1 cellular context compared by ENCODE assay signal in the genomic region with DNA sequence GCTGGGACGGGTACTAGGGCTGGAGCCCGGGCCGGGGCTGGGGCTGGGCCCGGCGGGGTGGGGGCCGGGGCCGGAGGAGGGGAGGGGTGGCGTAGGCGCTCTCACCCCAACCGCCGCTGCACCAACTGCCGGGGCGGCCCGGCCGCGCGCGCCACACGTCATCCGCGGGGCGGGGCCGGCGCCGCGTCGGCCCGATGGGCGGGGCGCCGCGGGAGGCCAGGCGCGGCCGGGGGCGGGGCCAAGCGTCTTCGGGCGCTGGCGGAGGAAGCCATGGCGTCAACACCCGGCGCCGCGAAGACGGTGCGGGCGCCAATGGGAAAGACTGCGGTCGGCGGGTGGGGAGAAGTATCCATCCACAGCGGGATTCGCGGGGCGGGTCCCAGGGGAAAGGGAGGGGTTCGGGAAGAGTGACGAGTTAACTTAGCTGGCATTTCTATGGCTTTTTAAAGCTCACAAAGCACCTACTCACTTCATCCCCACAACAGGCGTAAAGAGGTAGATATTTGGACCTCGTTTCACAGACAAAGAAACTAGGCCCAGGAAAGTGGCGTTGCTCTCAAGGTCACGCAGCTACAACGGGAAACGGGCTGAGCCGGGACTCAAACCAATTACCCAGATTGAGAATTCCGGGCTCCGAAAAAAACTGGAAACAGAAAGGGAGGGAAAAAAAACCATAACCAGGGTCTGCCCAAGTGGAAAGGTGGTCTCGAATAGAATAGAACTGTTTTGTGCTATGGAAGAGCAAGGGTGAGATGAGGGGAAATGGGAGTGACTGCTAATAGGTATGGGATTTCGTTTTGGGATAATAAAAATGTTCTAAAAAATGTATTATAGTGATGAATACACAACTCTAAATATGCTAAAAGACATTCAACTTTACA.
TF ChIP-seq lines count a peak whose summit lies in the region.

A gene with protein sequence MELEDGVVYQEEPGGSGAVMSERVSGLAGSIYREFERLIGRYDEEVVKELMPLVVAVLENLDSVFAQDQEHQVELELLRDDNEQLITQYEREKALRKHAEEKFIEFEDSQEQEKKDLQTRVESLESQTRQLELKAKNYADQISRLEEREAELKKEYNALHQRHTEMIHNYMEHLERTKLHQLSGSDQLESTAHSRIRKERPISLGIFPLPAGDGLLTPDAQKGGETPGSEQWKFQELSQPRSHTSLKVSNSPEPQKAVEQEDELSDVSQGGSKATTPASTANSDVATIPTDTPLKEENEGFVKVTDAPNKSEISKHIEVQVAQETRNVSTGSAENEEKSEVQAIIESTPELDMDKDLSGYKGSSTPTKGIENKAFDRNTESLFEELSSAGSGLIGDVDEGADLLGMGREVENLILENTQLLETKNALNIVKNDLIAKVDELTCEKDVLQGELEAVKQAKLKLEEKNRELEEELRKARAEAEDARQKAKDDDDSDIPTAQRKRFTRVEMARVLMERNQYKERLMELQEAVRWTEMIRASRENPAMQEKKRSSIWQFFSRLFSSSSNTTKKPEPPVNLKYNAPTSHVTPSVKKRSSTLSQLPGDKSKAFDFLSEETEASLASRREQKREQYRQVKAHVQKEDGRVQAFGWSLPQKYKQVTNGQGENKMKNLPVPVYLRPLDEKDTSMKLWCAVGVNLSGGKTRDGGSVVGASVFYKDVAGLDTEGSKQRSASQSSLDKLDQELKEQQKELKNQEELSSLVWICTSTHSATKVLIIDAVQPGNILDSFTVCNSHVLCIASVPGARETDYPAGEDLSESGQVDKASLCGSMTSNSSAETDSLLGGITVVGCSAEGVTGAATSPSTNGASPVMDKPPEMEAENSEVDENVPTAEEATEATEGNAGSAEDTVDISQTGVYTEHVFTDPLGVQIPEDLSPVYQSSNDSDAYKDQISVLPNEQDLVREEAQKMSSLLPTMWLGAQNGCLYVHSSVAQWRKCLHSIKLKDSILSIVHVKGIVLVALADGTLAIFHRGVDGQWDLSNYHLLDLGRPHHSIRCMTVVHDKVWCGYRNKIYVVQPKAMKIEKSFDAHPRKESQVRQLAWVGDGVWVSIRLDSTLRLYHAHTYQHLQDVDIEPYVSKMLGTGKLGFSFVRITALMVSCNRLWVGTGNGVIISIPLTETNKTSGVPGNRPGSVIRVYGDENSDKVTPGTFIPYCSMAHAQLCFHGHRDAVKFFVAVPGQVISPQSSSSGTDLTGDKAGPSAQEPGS (N-terminal part only) (minus strand): TSS at position 130 of the 881 bp plus-strand sequence. CDS start 212 bp downstream, outside the sequence.

TF ChIP-seq in GM12878, 131 proteins besides CTCF, POLR2A, EP300 and RAD21 (continued from another document and continues in another):
- TF ChIP-seq, protein P1, sequence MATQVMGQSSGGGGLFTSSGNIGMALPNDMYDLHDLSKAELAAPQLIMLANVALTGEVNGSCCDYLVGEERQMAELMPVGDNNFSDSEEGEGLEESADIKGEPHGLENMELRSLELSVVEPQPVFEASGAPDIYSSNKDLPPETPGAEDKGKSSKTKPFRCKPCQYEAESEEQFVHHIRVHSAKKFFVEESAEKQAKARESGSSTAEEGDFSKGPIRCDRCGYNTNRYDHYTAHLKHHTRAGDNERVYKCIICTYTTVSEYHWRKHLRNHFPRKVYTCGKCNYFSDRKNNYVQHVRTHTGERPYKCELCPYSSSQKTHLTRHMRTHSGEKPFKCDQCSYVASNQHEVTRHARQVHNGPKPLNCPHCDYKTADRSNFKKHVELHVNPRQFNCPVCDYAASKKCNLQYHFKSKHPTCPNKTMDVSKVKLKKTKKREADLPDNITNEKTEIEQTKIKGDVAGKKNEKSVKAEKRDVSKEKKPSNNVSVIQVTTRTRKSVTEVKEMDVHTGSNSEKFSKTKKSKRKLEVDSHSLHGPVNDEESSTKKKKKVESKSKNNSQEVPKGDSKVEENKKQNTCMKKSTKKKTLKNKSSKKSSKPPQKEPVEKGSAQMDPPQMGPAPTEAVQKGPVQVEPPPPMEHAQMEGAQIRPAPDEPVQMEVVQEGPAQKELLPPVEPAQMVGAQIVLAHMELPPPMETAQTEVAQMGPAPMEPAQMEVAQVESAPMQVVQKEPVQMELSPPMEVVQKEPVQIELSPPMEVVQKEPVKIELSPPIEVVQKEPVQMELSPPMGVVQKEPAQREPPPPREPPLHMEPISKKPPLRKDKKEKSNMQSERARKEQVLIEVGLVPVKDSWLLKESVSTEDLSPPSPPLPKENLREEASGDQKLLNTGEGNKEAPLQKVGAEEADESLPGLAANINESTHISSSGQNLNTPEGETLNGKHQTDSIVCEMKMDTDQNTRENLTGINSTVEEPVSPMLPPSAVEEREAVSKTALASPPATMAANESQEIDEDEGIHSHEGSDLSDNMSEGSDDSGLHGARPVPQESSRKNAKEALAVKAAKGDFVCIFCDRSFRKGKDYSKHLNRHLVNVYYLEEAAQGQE (IDR thresholded peaks at IDR 0.05; ENCODE audit: low read depth, low read length): no peak
- no peak for TF ChIP-seq MYC (IDR thresholded peaks at IDR 0.05; ENCODE audit: insufficient read depth, insufficient read length, insufficient replicate concordance, low read length, severe bottlenecking)
- no peak for TF ChIP-seq NRF1 (conservative IDR thresholded peaks at IDR 0.05; ENCODE audit: low read depth, low read length)
- TF ChIP-seq ATF7 (IDR thresholded peaks at IDR 0.05; ENCODE audit: low read depth): peak; percentile 44; the same call in 1 of the 2 replicates
- 0 out of 2 replicates have a peak, but pooled peaks have one; percentile 19 for TF ChIP-seq RCOR1 (conservative IDR thresholded peaks at IDR 0.05; ENCODE audit: low read depth, low read length)
- TF ChIP-seq ZZZ3 (IDR thresholded peaks at IDR 0.05; ENCODE audit: control insufficient read depth, insufficient read length, low read depth): no peak
- TF ChIP-seq NBN (IDR thresholded peaks at IDR 0.05): peak; percentile 77
- TF ChIP-seq MEF2B (IDR thresholded peaks at IDR 0.05; ENCODE audit: partially characterized antibody, poor library complexity, severe bottlenecking): peak; percentile 92
- TF ChIP-seq PAX5 (IDR thresholded peaks at IDR 0.05; ENCODE audit: borderline replicate concordance, low read depth, low read length): no peak
- TF ChIP-seq, protein P2, sequence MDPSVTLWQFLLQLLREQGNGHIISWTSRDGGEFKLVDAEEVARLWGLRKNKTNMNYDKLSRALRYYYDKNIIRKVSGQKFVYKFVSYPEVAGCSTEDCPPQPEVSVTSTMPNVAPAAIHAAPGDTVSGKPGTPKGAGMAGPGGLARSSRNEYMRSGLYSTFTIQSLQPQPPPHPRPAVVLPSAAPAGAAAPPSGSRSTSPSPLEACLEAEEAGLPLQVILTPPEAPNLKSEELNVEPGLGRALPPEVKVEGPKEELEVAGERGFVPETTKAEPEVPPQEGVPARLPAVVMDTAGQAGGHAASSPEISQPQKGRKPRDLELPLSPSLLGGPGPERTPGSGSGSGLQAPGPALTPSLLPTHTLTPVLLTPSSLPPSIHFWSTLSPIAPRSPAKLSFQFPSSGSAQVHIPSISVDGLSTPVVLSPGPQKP (IDR thresholded peaks at IDR 0.05; ENCODE audit: low read depth, low read length): no peak
- TF ChIP-seq CHD2 (IDR thresholded peaks at IDR 0.05; ENCODE audit: borderline replicate concordance, low read depth, low read length): peak; percentile 64; the same call in 1 of the 2 replicates
- no peak for TF ChIP-seq SUPT20H (IDR thresholded peaks at IDR 0.05; ENCODE audit: borderline replicate concordance, control insufficient read depth, low read depth, low read length)
- TF ChIP-seq CREB1 (IDR thresholded peaks at IDR 0.05; ENCODE audit: low read depth): peak; percentile 97
- no peak for TF ChIP-seq LARP7 (IDR thresholded peaks at IDR 0.05)
- no peak for TF ChIP-seq ZNF217 (IDR thresholded peaks at IDR 0.05)
- TF ChIP-seq KLF5 (IDR thresholded peaks at IDR 0.05; ENCODE audit: partially characterized antibody): peak; percentile 39
- TF ChIP-seq, protein P3, sequence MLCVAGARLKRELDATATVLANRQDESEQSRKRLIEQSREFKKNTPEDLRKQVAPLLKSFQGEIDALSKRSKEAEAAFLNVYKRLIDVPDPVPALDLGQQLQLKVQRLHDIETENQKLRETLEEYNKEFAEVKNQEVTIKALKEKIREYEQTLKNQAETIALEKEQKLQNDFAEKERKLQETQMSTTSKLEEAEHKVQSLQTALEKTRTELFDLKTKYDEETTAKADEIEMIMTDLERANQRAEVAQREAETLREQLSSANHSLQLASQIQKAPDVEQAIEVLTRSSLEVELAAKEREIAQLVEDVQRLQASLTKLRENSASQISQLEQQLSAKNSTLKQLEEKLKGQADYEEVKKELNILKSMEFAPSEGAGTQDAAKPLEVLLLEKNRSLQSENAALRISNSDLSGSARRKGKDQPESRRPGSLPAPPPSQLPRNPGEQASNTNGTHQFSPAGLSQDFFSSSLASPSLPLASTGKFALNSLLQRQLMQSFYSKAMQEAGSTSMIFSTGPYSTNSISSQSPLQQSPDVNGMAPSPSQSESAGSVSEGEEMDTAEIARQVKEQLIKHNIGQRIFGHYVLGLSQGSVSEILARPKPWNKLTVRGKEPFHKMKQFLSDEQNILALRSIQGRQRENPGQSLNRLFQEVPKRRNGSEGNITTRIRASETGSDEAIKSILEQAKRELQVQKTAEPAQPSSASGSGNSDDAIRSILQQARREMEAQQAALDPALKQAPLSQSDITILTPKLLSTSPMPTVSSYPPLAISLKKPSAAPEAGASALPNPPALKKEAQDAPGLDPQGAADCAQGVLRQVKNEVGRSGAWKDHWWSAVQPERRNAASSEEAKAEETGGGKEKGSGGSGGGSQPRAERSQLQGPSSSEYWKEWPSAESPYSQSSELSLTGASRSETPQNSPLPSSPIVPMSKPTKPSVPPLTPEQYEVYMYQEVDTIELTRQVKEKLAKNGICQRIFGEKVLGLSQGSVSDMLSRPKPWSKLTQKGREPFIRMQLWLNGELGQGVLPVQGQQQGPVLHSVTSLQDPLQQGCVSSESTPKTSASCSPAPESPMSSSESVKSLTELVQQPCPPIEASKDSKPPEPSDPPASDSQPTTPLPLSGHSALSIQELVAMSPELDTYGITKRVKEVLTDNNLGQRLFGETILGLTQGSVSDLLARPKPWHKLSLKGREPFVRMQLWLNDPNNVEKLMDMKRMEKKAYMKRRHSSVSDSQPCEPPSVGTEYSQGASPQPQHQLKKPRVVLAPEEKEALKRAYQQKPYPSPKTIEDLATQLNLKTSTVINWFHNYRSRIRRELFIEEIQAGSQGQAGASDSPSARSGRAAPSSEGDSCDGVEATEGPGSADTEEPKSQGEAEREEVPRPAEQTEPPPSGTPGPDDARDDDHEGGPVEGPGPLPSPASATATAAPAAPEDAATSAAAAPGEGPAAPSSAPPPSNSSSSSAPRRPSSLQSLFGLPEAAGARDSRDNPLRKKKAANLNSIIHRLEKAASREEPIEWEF (IDR thresholded peaks at IDR 0.05; ENCODE audit: insufficient replicate concordance, low read depth, low read length): no peak
- TF ChIP-seq, protein P4, sequence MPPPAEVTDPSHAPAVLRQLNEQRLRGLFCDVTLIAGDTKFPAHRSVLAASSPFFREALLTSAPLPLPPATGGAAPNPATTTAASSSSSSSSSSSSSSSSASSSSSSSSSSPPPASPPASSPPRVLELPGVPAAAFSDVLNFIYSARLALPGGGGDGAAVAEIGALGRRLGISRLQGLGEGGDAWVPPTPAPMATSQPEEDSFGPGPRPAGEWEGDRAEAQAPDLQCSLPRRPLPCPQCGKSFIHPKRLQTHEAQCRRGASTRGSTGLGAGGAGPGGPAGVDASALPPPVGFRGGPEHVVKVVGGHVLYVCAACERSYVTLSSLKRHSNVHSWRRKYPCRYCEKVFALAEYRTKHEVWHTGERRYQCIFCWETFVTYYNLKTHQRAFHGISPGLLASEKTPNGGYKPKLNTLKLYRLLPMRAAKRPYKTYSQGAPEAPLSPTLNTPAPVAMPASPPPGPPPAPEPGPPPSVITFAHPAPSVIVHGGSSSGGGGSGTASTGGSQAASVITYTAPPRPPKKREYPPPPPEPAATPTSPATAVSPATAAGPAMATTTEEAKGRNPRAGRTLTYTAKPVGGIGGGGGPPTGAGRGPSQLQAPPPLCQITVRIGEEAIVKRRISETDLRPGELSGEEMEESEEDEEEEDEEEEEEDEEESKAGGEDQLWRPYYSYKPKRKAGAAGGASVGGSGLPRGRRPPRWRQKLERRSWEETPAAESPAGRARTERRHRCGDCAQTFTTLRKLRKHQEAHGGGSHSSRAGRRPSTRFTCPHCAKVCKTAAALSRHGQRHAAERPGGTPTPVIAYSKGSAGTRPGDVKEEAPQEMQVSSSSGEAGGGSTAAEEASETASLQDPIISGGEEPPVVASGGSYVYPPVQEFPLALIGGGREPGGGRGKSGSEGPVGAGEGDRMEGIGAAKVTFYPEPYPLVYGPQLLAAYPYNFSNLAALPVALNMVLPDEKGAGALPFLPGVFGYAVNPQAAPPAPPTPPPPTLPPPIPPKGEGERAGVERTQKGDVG (CRISPR knock-in tag; IDR thresholded peaks at IDR 0.05): no peak
- TF ChIP-seq SRF (IDR thresholded peaks at IDR 0.05; ENCODE audit: low read depth in 2 of 2, low read length in 2 of 2): 0 out of 4 replicates have a peak, but pooled peaks of 1 of the 2 experiments have one; percentile 45
- TF ChIP-seq KDM1A (IDR thresholded peaks at IDR 0.05; ENCODE audit: borderline replicate concordance): no peak
- TF ChIP-seq, protein P5, sequence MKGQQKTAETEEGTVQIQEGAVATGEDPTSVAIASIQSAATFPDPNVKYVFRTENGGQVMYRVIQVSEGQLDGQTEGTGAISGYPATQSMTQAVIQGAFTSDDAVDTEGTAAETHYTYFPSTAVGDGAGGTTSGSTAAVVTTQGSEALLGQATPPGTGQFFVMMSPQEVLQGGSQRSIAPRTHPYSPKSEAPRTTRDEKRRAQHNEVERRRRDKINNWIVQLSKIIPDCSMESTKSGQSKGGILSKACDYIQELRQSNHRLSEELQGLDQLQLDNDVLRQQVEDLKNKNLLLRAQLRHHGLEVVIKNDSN (IDR thresholded peaks at IDR 0.05; ENCODE audit: borderline replicate concordance, extremely low read length, insufficient read depth, low read depth, low read length): no peak
- TF ChIP-seq, protein P6, sequence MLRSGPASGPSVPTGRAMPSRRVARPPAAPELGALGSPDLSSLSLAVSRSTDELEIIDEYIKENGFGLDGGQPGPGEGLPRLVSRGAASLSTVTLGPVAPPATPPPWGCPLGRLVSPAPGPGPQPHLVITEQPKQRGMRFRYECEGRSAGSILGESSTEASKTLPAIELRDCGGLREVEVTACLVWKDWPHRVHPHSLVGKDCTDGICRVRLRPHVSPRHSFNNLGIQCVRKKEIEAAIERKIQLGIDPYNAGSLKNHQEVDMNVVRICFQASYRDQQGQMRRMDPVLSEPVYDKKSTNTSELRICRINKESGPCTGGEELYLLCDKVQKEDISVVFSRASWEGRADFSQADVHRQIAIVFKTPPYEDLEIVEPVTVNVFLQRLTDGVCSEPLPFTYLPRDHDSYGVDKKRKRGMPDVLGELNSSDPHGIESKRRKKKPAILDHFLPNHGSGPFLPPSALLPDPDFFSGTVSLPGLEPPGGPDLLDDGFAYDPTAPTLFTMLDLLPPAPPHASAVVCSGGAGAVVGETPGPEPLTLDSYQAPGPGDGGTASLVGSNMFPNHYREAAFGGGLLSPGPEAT (IDR thresholded peaks at IDR 0.05; ENCODE audit: low read depth): peak; percentile 90
- TF ChIP-seq TBL1XR1 (IDR thresholded peaks at IDR 0.05; ENCODE audit: low read depth, low read length): no peak
- no peak for TF ChIP-seq CBX3 (IDR thresholded peaks at IDR 0.05; ENCODE audit: borderline replicate concordance, low read depth)
- no peak; the same call in 1 of the 2 replicates for TF ChIP-seq BACH1 (IDR thresholded peaks at IDR 0.05; ENCODE audit: borderline replicate concordance)
- TF ChIP-seq, protein P7, sequence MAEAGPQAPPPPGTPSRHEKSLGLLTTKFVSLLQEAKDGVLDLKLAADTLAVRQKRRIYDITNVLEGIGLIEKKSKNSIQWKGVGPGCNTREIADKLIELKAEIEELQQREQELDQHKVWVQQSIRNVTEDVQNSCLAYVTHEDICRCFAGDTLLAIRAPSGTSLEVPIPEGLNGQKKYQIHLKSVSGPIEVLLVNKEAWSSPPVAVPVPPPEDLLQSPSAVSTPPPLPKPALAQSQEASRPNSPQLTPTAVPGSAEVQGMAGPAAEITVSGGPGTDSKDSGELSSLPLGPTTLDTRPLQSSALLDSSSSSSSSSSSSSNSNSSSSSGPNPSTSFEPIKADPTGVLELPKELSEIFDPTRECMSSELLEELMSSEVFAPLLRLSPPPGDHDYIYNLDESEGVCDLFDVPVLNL (IDR thresholded peaks at IDR 0.05; ENCODE audit: low read depth, low read length): no peak
- no peak for TF ChIP-seq EZH2 (IDR thresholded peaks at IDR 0.05; ENCODE audit: borderline replicate concordance, control insufficient read depth, low read depth, low read length)
